ENCODE assay signal across 25 cellular contexts in the genomic region with DNA sequence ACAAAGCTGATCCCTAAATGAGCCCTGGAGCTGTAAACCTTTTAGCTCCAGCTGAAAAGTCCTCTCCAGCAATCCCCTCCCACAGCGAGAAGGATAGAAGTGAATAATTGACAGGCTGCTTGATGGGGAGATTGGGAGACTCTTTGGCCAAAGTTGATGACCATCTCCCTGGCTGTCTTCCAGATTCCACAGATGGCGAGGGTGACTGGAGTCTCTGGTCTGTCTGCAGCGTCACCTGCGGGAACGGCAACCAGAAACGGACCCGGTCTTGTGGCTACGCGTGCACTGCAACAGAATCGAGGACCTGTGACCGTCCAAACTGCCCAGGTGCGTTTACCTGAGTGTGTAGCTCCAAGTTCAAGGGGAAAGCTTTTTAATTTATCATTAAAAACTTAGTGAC.
"Had no signal": no experiment of that assay in that cellular context is flagged by ENCODE, and none has a peak within 500 bp of the region (broad histone marks: within the 10 kb centered on the region; RNA-seq: fewer than 3 reads in every experiment).

No MANE protein-coding gene starts in this region.

- H3K27ac Mint-ChIP-seq: activated CD8-positive, alpha-beta T cell treated with anti-CD3 and anti-CD28 coated beads, Interleukin-2, amount 10 ng/mL, durations not matched to agents 7 days and 5 days; activated naive CD4-positive, alpha-beta T cell treated with anti-CD3 and anti-CD28 coated beads, Interleukin-2, amount 50 U/mL, for 24 hours; activated T-helper 1 cell treated with anti-CD3 and anti-CD28 coated beads, Interleukin-12 subunit alpha, Interleukin-12 subunit beta, Interleukin-2, Interleukin-4 antibody, amounts not matched to agents 30 ng/mL and 10 ng/mL and 1 ng/mL, durations not matched to agents 14 hours and 24 hours and 36 hours; T-helper 1 cell treated with Interleukin-12 subunit alpha and Interleukin-12 subunit beta and Interleukin-4 antibody, amounts not matched to agents 30 μg/mL and 1 μg/mL, for 36 hours had no signal

- H3K27ac ChIP-seq: Peyer's patch, RWPE1, SJCRH30 had no signal

- H3K9me3 Mint-ChIP-seq: activated naive CD4-positive, alpha-beta T cell treated with anti-CD3 and anti-CD28 coated beads, Interleukin-2, amount 50 U/mL, for 24 hours; activated T-helper 1 cell treated with anti-CD3 and anti-CD28 coated beads, Interleukin-12 subunit alpha, Interleukin-12 subunit beta, Interleukin-2, Interleukin-4 antibody, amounts not matched to agents 30 ng/mL and 10 ng/mL and 1 ng/mL, durations not matched to agents 14 hours and 24 hours and 36 hours; T-helper 1 cell treated with Interleukin-12 subunit alpha and Interleukin-12 subunit beta and Interleukin-4 antibody, amounts not matched to agents 30 μg/mL and 1 μg/mL, for 36 hours had no signal

- H3K4me3 Mint-ChIP-seq: activated CD8-positive, alpha-beta T cell treated with anti-CD3 and anti-CD28 coated beads, Interleukin-2, amount 10 ng/mL, durations not matched to agents 7 days and 5 days; activated naive CD4-positive, alpha-beta T cell treated with anti-CD3 and anti-CD28 coated beads, Interleukin-2, amount 50 U/mL, for 24 hours; activated T-helper 1 cell treated with anti-CD3 and anti-CD28 coated beads, Interleukin-12 subunit alpha, Interleukin-12 subunit beta, Interleukin-2, Interleukin-4 antibody, amounts not matched to agents 30 ng/mL and 10 ng/mL and 1 ng/mL, durations not matched to agents 14 hours and 24 hours and 36 hours; T-helper 1 cell treated with Interleukin-12 subunit alpha and Interleukin-12 subunit beta and Interleukin-4 antibody, amounts not matched to agents 30 μg/mL and 1 μg/mL, for 36 hours had no signal

- DNase-seq: activated CD4-positive, alpha-beta T cell treated with anti-CD3 and anti-CD28 coated beads for 48 hours; activated CD4-positive, alpha-beta T cell treated with anti-CD3 and anti-CD28 coated beads, Interleukin-2, amount 50 U/mL, for 4 hours; activated CD8-positive, alpha-beta memory T cell treated with anti-CD3 and anti-CD28 coated beads, Interleukin-2, amount 50 U/mL, for 48 hours; activated CD8-positive, alpha-beta T cell treated with anti-CD3 and anti-CD28 coated beads, Interleukin-2, amount 10 ng/mL, durations not matched to agents 7 days and 5 days; activated effector memory CD4-positive, alpha-beta T cell treated with Interleukin-2 at 50 U/mL for 16 hours; activated naive CD4-positive, alpha-beta T cell; activated T-cell treated with anti-CD3 and anti-CD28 coated beads, Interleukin-2, amount 50 U/mL, for 1 hour; aorta; central memory CD4-positive, alpha-beta T cell; KG1; NCI-H1092; NCI-H1930; NCI-H2107; NCI-H2171 treated with DMSO at 0.1 percent for 48 hours; NCI-H226; NK-92 treated with Interleukin-12 subunit alpha and Interleukin-12 subunit beta, amount 100 ng/mL, for 24 hours; Peyer's patch; Right ventricle myocardium superior had no signal

- H3K27me3 Mint-ChIP-seq: activated naive CD4-positive, alpha-beta T cell treated with anti-CD3 and anti-CD28 coated beads, Interleukin-2, amount 50 U/mL, for 24 hours had no signal

- H3K27me3 ChIP-seq: Peyer's patch had no signal

- ATAC-seq: activated CD4-positive, CD25-positive, alpha-beta regulatory T cell treated with anti-CD3 and anti-CD28 coated beads, Interleukin-2, amount 50 U/mL, for 24 hours; activated CD8-positive, alpha-beta T cell treated with anti-CD3 and anti-CD28 coated beads, Interleukin-2, amount 10 ng/mL, durations not matched to agents 7 days and 5 days had no signal

- H3K4me1 Mint-ChIP-seq: activated naive CD4-positive, alpha-beta T cell treated with anti-CD3 and anti-CD28 coated beads, Interleukin-2, amount 50 U/mL, for 24 hours had no signal

- H3K9me3 ChIP-seq: Peyer's patch had no signal

- H3K36me3 ChIP-seq: Peyer's patch, SJCRH30 had no signal

- H3K4me3 ChIP-seq: Peyer's patch, SJCRH30 had no signal

- FAIRE-seq: bronchial epithelial cell had no signal

- H3K4me1 ChIP-seq: Peyer's patch had no signal
